2 cellular contexts compared by ENCODE assay signal in the genomic region with DNA sequence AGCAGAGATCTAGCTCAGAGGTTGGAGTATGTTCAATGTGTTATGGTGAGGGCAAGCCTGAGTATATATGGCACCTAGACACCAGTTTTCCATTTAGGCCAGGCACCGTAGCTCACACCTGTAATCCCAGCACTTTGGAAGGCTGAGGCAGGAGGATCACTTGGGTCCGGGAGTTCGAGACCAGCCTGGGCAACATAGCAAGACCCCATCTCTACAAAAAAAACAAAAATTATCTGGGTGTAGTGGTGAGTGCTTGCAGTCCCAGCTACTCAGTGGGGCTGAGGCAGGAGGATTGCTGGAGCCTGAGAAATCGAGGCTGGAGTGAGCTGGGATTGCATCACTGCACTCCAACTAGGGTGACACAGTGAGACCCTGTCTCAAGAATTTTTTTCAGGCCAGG. TPM values are rescaled to one million over a fixed set of nuclear protein-coding genes. Genes with fewer than 3 reads are reported as not detected.
"Had no signal": no experiment of that assay in that cellular context is flagged by ENCODE, and none has a peak within 500 bp of the region (broad histone marks: within the 10 kb centered on the region; RNA-seq: fewer than 3 reads in every experiment).

No MANE protein-coding gene starts in this region.

RNA-seq across cellular contexts. Expression of a gene that starts 43.1 kb away (rescaled TPM):
- total RNA-seq: G401 had no signal

RNA-seq across cellular contexts. Expression of a gene that starts 44.6 kb away (rescaled TPM):
- total RNA-seq: G401, GM12878 had no signal
